In genomic region chr5:53343187-53343586, GRCh38 we compare ENCODE assay signal across 17 cellular contexts.
DNase-seq lines count a peak whose midpoint lies in the region; ATAC-seq and TF ChIP-seq lines count a peak whose summit lies in the region.
"Had no signal": no experiment of that assay in that cellular context is flagged by ENCODE, and none has a peak within 500 bp of the region (broad histone marks: within the 10 kb centered on the region; RNA-seq: fewer than 3 reads in every experiment).

No MANE protein-coding gene starts in this region.

- no peak for TF ChIP-seq EP300 in gastroesophageal sphincter (IDR thresholded peaks at IDR 0.05)

- POLR2A ChIA-PET in MCF 10A (lab: Yijun Ruan, JAX): interaction anchor here (0.6 to 1.7 kb wide), 6 partner anchors 8 to 398 kb away, joined by 3 to 12 read pairs (median 4); no protein-coding TSS in a partner anchor

- DNase-seq in MCF 10A (ENCODE audit: unreplicated experiment) (peak; percentile 96), breast epithelium (ENCODE audit: low spot score in 2 of 2) (no peak), amniotic epithelial cell (ENCODE audit: low read depth) (peak; percentile 95), stromal cell of bone marrow (ENCODE audit: low read depth) (peak; percentile 79)
- no peak for DNase-seq in activated T-helper 2 cell treated with anti-CD3 and anti-CD28 coated beads, Interferon-gamma antibody, Interleukin-2, Interleukin-4, amounts not matched to agents 10 μg/mL and 5 μg/mL and 100 μg/mL, durations not matched to agents 14 hours and 24 hours and 36 hours (ENCODE audit: low spot score)
- DNase-seq: 8988T; activated CD4-positive, alpha-beta T cell treated with anti-CD3 and anti-CD28 coated beads for 36 hours; activated T-cell treated with anti-CD3 and anti-CD28 coated beads, Interleukin-2, amount 50 U/mL, for 72 hours; DMS79 treated with DMSO at 0.1 percent for 48 hours; esophagus squamous epithelium; NCI-H1694 treated with DMSO at 0.1 percent for 48 hours; trophoblast cell had no signal

- no peaks in the 10 kb centered on the region for H3K9me3 Mint-ChIP-seq in MCF 10A (ENCODE audit: unreplicated experiment)
- no peaks in the 10 kb centered on the region for H3K9me3 Mint-ChIP-seq in activated T-helper 2 cell treated with anti-CD3 and anti-CD28 coated beads, Interferon-gamma antibody, Interleukin-2, Interleukin-4, amounts not matched to agents 10 μg/mL and 5 μg/mL and 100 μg/mL, durations not matched to agents 14 hours and 24 hours and 36 hours
- H3K9me3 Mint-ChIP-seq: activated T-cell treated with anti-CD3 and anti-CD28 coated beads, Interleukin-2, amount 50 U/mL, for 72 hours; central memory CD8-positive, alpha-beta T cell had no signal

- 7 to 23% methylated on average over 2 of the region's 2 CpGs for WGBS in gastroesophageal sphincter (ENCODE audit: low coverage in 1 of 2), 2 donors

- no peaks in the 10 kb centered on the region for H3K27me3 ChIP-seq in breast epithelium
- H3K27me3 ChIP-seq in gastroesophageal sphincter: no peaks in the 10 kb centered on the region
- H3K27me3 ChIP-seq: esophagus squamous epithelium had no signal

- intact Hi-C loops in MCF 10A (cut with micrococcal nuclease): loop anchor here (1.0 to 5.0 kb wide), 2 partner anchors 19 to 41 kb away; no protein-coding TSS in a partner anchor
- intact Hi-C loops in breast epithelium (cut with DNase I; ENCODE audit: low total_unique reads): no loop called here
- intact Hi-C loops in activated T-helper 2 cell treated with anti-CD3 and anti-CD28 coated beads, Interferon-gamma antibody, Interleukin-2, Interleukin-4, amounts not matched to agents 10 μg/mL and 5 μg/mL and 100 μg/mL, durations not matched to agents 14 hours and 24 hours and 36 hours (cut with micrococcal nuclease): no loop called here

- no peaks in the 10 kb centered on the region for H3K27me3 Mint-ChIP-seq in MCF 10A (ENCODE audit: insufficient read depth, unreplicated experiment)
- H3K27me3 Mint-ChIP-seq in activated T-helper 2 cell treated with anti-CD3 and anti-CD28 coated beads, Interferon-gamma antibody, Interleukin-2, Interleukin-4, amounts not matched to agents 10 μg/mL and 5 μg/mL and 100 μg/mL, durations not matched to agents 14 hours and 24 hours and 36 hours (ENCODE audit: low read depth): peaks cover 2% of the 10 kb centered on the region

- ATAC-seq in gastroesophageal sphincter (peak; percentile 48), GM18909 (IDR thresholded peaks at IDR 0.05; ENCODE audit: poor library complexity, unreplicated experiment) (no peak), HG02981 (IDR thresholded peaks at IDR 0.05; ENCODE audit: unreplicated experiment) (no peak)
- ATAC-seq: activated CD4-positive, alpha-beta T cell treated with anti-CD3 and anti-CD28 coated beads for 36 hours; activated T-cell treated with anti-CD3 and anti-CD28 coated beads, Interleukin-2, amount 50 U/mL, for 72 hours had no signal

- H3K9me3 ChIP-seq in breast epithelium (no peaks in the 10 kb centered on the region), gastroesophageal sphincter (no peaks in the 10 kb centered on the region)
- H3K9me3 ChIP-seq: esophagus squamous epithelium had no signal

- CTCF ChIA-PET in MCF 10A (lab: Yijun Ruan, JAX): interaction anchor here (0.7 to 1.1 kb wide), 3 partner anchors 12 to 24 kb away, joined by 3 read pairs; no protein-coding TSS in a partner anchor

- H3K4me3 ChIP-seq in breast epithelium: no peak overlapping the region
- no peak overlapping the region for H3K4me3 ChIP-seq in gastroesophageal sphincter
- H3K4me3 ChIP-seq: esophagus squamous epithelium had no signal

- peak overlapping the region; percentile 39 for H3K27ac Mint-ChIP-seq in MCF 10A (ENCODE audit: low read depth, unreplicated experiment)
- no peak overlapping the region for H3K27ac Mint-ChIP-seq in activated T-helper 2 cell treated with anti-CD3 and anti-CD28 coated beads, Interferon-gamma antibody, Interleukin-2, Interleukin-4, amounts not matched to agents 10 μg/mL and 5 μg/mL and 100 μg/mL, durations not matched to agents 14 hours and 24 hours and 36 hours
- H3K27ac Mint-ChIP-seq: activated CD4-positive, alpha-beta T cell treated with anti-CD3 and anti-CD28 coated beads for 36 hours; activated T-cell treated with anti-CD3 and anti-CD28 coated beads, Interleukin-2, amount 50 U/mL, for 72 hours had no signal

- no peaks in the 10 kb centered on the region for H3K4me1 ChIP-seq in breast epithelium
- no peaks in the 10 kb centered on the region for H3K4me1 ChIP-seq in gastroesophageal sphincter

- no peak for TF ChIP-seq POLR2A in breast epithelium (IDR thresholded peaks at IDR 0.05)
- TF ChIP-seq POLR2A in gastroesophageal sphincter (IDR thresholded peaks at IDR 0.05): no peak

- H3K36me3 ChIP-seq in breast epithelium: no peaks in the 10 kb centered on the region
- H3K36me3 ChIP-seq in gastroesophageal sphincter: no peaks in the 10 kb centered on the region
- H3K36me3 ChIP-seq: esophagus squamous epithelium had no signal

- BruUV-seq in MCF 10A (replicated peaks; lab: Mats Ljungman, UMichigan): no TSS peak

- TF ChIP-seq CTCF in MCF 10A (IDR thresholded peaks at IDR 0.05; ENCODE audit: unreplicated experiment) (no peak), breast epithelium (IDR thresholded peaks at IDR 0.05) (no peak), gastroesophageal sphincter (IDR thresholded peaks at IDR 0.05) (no peak)

- H3K4me3 Mint-ChIP-seq in MCF 10A (ENCODE audit: unreplicated experiment): no peak overlapping the region
- no peak overlapping the region for H3K4me3 Mint-ChIP-seq in activated T-helper 2 cell treated with anti-CD3 and anti-CD28 coated beads, Interferon-gamma antibody, Interleukin-2, Interleukin-4, amounts not matched to agents 10 μg/mL and 5 μg/mL and 100 μg/mL, durations not matched to agents 14 hours and 24 hours and 36 hours (ENCODE audit: low read depth)
- H3K4me3 Mint-ChIP-seq: activated CD4-positive, alpha-beta T cell treated with anti-CD3 and anti-CD28 coated beads for 36 hours; activated T-cell treated with anti-CD3 and anti-CD28 coated beads, Interleukin-2, amount 50 U/mL, for 72 hours; central memory CD8-positive, alpha-beta T cell; neural crest cell had no signal

- H3K27ac ChIP-seq in breast epithelium: no peak overlapping the region
- no peak overlapping the region for H3K27ac ChIP-seq in gastroesophageal sphincter
- H3K27ac ChIP-seq: esophagus squamous epithelium had no signal

- peaks cover 6% of the 10 kb centered on the region for H3K36me3 Mint-ChIP-seq in MCF 10A (ENCODE audit: insufficient read depth, unreplicated experiment)
- H3K36me3 Mint-ChIP-seq in activated T-helper 2 cell treated with anti-CD3 and anti-CD28 coated beads, Interferon-gamma antibody, Interleukin-2, Interleukin-4, amounts not matched to agents 10 μg/mL and 5 μg/mL and 100 μg/mL, durations not matched to agents 14 hours and 24 hours and 36 hours (ENCODE audit: low read depth): no peaks in the 10 kb centered on the region

- peaks cover 29% of the 10 kb centered on the region for H3K4me1 Mint-ChIP-seq in MCF 10A (ENCODE audit: insufficient read depth, unreplicated experiment)
- no peaks in the 10 kb centered on the region for H3K4me1 Mint-ChIP-seq in activated T-helper 2 cell treated with anti-CD3 and anti-CD28 coated beads, Interferon-gamma antibody, Interleukin-2, Interleukin-4, amounts not matched to agents 10 μg/mL and 5 μg/mL and 100 μg/mL, durations not matched to agents 14 hours and 24 hours and 36 hours (ENCODE audit: low read depth)
- H3K4me1 Mint-ChIP-seq: activated CD4-positive, alpha-beta T cell treated with anti-CD3 and anti-CD28 coated beads for 36 hours; central memory CD8-positive, alpha-beta T cell; neural crest cell had no signal

Comparison
In these comparisons a context has a peak if more than half of its experiments do, and no peak if none do; other contexts are left out.
1. DNase-seq: peak in MCF 10A (single experiment), amniotic epithelial cell (single experiment) and stromal cell of bone marrow (single experiment); none in breast epithelium (0 of 2) and activated T-helper 2 cell treated with anti-CD3 and anti-CD28 coated beads, Interferon-gamma antibody, Interleukin-2, Interleukin-4, amounts not matched to agents 10 μg/mL and 5 μg/mL and 100 μg/mL, durations not matched to agents 14 hours and 24 hours and 36 hours (single experiment).